In the genomic region with DNA sequence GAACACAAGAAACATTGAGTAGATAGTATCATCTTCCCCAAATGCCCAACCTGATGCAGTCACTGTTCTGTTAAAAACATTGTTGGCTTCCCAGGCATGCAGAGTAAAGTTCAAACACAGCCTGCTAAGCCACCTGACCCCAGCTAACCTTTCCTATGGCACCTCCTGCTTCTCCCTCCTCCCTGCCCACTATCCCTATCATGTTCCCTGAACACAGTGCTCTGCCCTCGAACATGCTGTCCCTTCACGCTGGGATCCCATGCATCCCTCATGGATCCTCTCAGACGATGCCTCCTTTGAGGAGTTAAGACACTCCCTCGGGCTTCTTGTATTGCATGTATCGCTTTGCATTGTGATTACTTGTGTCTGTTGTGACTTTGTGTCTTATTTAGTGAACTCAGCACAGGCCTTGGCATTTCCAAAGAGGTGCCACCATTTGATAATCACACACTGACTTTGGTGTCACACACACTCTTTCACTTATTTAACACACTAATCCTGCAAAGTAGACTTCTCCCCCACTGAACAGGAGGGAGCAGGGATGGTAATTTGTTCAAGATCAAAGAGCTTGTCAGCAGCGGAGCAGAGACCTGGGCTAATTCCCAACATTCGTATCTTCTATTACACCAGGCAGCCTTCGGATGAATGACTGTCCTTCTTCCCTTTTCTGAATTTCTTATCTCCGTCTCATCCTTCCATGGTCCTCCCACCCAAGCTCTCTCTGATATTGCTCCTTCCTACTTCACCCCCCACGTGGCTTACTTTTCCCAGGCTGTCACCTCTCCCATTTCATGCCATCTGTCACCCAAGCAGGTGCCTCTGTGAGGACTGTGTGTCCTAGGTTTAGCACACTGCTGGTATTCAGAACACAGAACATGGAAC, we compare ENCODE assay signal across 21 cellular contexts. TPM values are rescaled to one million over a fixed set of nuclear protein-coding genes. Genes with fewer than 3 reads are reported as not detected.
DNase-seq lines count a peak whose midpoint lies in the region; ATAC-seq and TF ChIP-seq lines count a peak whose summit lies in the region.
"Had no signal": no experiment of that assay in that cellular context is flagged by ENCODE, and none has a peak within 500 bp of the region (broad histone marks: within the 10 kb centered on the region; RNA-seq: fewer than 3 reads in every experiment).

No MANE protein-coding gene starts in this region.

- H3K36me3 ChIP-seq in cardiac muscle cell (peaks cover 4% of the 10 kb centered on the region), SJCRH30 (no peaks in the 10 kb centered on the region)

- H3K27ac ChIP-seq in cardiac muscle cell (peak overlapping the region; percentile 10), SJCRH30 (no peak overlapping the region)
- H3K27ac ChIP-seq: body of pancreas, foreskin keratinocyte, stomach had no signal

- DNase-seq in Calu3 (no peak), OCI-M2 (lab: John Stamatoyannopoulos, UW; ENCODE audit: unreplicated experiment) (peak; percentile 67), cardiac muscle cell (ENCODE audit: low read depth in 1 of 2, low spot score in 1 of 2) (no peak), neural crest cell (ENCODE audit: low read depth, low spot score) (no peak), SJCRH30 (no peak)
- DNase-seq: activated B cell treated with CpG ODN at 0.5 μM for 24 hours; activated CD8-positive, alpha-beta memory T cell treated with anti-CD3 and anti-CD28 coated beads for 24 hours; activated naive CD8-positive, alpha-beta T cell treated with anti-CD3 and anti-CD28 coated beads, Interleukin-2, amount 10 ng/mL, durations not matched to agents 7 days and 5 days; CD4-positive, alpha-beta T cell; cortex of kidney; DMS79 treated with DMSO at 0.1 percent for 48 hours; foreskin keratinocyte; H7; mucosa of descending colon; NCI-H1092 treated with DMSO at 0.1 percent for 48 hours; NCI-H774; stomach had no signal

- H3K4me3 ChIP-seq in cardiac muscle cell (no peak overlapping the region), SJCRH30 (no peak overlapping the region)
- H3K4me3 ChIP-seq: body of pancreas, mucosa of descending colon, stomach had no signal

- H3K4me3 Mint-ChIP-seq in Calu3 (ENCODE audit: low read depth, unreplicated experiment) (no peak overlapping the region), neural crest cell (no peak overlapping the region)
- H3K4me3 Mint-ChIP-seq: activated B cell treated with CpG ODN at 0.5 μM for 24 hours; activated naive CD8-positive, alpha-beta T cell treated with anti-CD3 and anti-CD28 coated beads, Interleukin-2, amount 10 ng/mL, durations not matched to agents 7 days and 5 days; CD4-positive, alpha-beta T cell had no signal

- H3K27me3 ChIP-seq in cardiac muscle cell: no peaks in the 10 kb centered on the region
- H3K27me3 ChIP-seq in SJCRH30: no peaks in the 10 kb centered on the region
- H3K27me3 ChIP-seq: body of pancreas, foreskin keratinocyte, stomach had no signal

- no TSS peak for BruUV-seq in Calu3 (replicated peaks; lab: Mats Ljungman, UMichigan)

- H3K27me3 Mint-ChIP-seq in Calu3 (ENCODE audit: unreplicated experiment) (no peaks in the 10 kb centered on the region), neural crest cell (ENCODE audit: low read depth) (no peaks in the 10 kb centered on the region)
- H3K27me3 Mint-ChIP-seq: activated B cell treated with CpG ODN at 0.5 μM for 24 hours; activated naive CD8-positive, alpha-beta T cell treated with anti-CD3 and anti-CD28 coated beads, Interleukin-2, amount 10 ng/mL, durations not matched to agents 7 days and 5 days; CD4-positive, alpha-beta T cell had no signal

- H3K9me3 Mint-ChIP-seq in Calu3 (ENCODE audit: low read depth, unreplicated experiment): peaks cover 5% of the 10 kb centered on the region
- no peaks in the 10 kb centered on the region for H3K9me3 Mint-ChIP-seq in neural crest cell
- H3K9me3 Mint-ChIP-seq: activated B cell treated with CpG ODN at 0.5 μM for 24 hours; activated naive CD8-positive, alpha-beta T cell treated with anti-CD3 and anti-CD28 coated beads, Interleukin-2, amount 10 ng/mL, durations not matched to agents 7 days and 5 days; CD4-positive, alpha-beta T cell had no signal

- intact Hi-C loops in Calu3 (cut with micrococcal nuclease; ENCODE audit: unreplicated experiment): no loop called here

- peaks cover 24% of the 10 kb centered on the region for H3K4me1 Mint-ChIP-seq in Calu3 (ENCODE audit: low read depth, unreplicated experiment)
- peaks cover 3% of the 10 kb centered on the region for H3K4me1 Mint-ChIP-seq in neural crest cell

- no peak for TF ChIP-seq CTCF in Calu3 (IDR thresholded peaks at IDR 0.05; ENCODE audit: unreplicated experiment)
- no peak for TF ChIP-seq CTCF in cardiac muscle cell (IDR thresholded peaks at IDR 0.05; ENCODE audit: low read depth, low read length)
- TF ChIP-seq CTCF in neural crest cell (conservative IDR thresholded peaks at IDR 0.05): no peak

- H3K9me3 ChIP-seq in cardiac muscle cell (ENCODE audit: low read depth): no peaks in the 10 kb centered on the region
- H3K9me3 ChIP-seq in SJCRH30 (replicated peaks): no peaks in the 10 kb centered on the region
- H3K9me3 ChIP-seq: body of pancreas, mucosa of descending colon, stomach had no signal

- peaks cover 9% of the 10 kb centered on the region for H3K4me1 ChIP-seq in cardiac muscle cell (ENCODE audit: low read depth)
- no peaks in the 10 kb centered on the region for H3K4me1 ChIP-seq in SJCRH30
- H3K4me1 ChIP-seq: foreskin keratinocyte had no signal

- no peak for ATAC-seq in HG02798 (IDR thresholded peaks at IDR 0.05; ENCODE audit: poor library complexity, unreplicated experiment)
- no peak for ATAC-seq in GM18858 (IDR thresholded peaks at IDR 0.05; ENCODE audit: unreplicated experiment)
- no peak for ATAC-seq in HG03108 (IDR thresholded peaks at IDR 0.05; ENCODE audit: unreplicated experiment)
- ATAC-seq: body of pancreas, foreskin keratinocyte, mucosa of descending colon had no signal

- H3K36me3 Mint-ChIP-seq in Calu3 (ENCODE audit: insufficient read depth, unreplicated experiment) (peaks cover 12% of the 10 kb centered on the region), neural crest cell (ENCODE audit: low read depth) (peaks cover 25% of the 10 kb centered on the region)

- peak overlapping the region; percentile 0 for H3K27ac Mint-ChIP-seq in Calu3 (ENCODE audit: unreplicated experiment)
- peak overlapping the region; percentile 53 for H3K27ac Mint-ChIP-seq in neural crest cell (ENCODE audit: unreplicated experiment)
- H3K27ac Mint-ChIP-seq: activated B cell treated with CpG ODN at 0.5 μM for 24 hours; CD4-positive, alpha-beta T cell had no signal

- CTCF ChIA-PET in Calu3 (lab: Charles Lee): no interaction called here

RNA-seq across cellular contexts. Expression of gene SMIM29, which starts 28.3 kb away (rescaled TPM):
- 59.2 and 68.6 TPM in 2 replicates for total RNA-seq in Calu3 (2022)
- total RNA-seq in cardiac muscle cell: 13.1 and 13.4 TPM in 2 replicates
- polyA plus RNA-seq in cardiac muscle cell: 14.7 and 17.7 TPM in 2 replicates
- total RNA-seq in neural crest cell: 13.5 and 13.9 TPM in 2 replicates
- 3.1 and 3.2 TPM in 2 replicates for total RNA-seq in SJCRH30 (2014; rRNA removed; shearing (Covaris generic))

RNA-seq across cellular contexts. Expression of gene HMGA1, which starts 40.4 kb away (rescaled TPM):
- total RNA-seq in Calu3 (2022) (1,138 and 1,378 TPM in 2 replicates), cardiac muscle cell (505 and 639 TPM in 2 replicates), neural crest cell (1,143 and 1,176 TPM in 2 replicates)
- polyA plus RNA-seq in cardiac muscle cell: 341 and 384 TPM in 2 replicates
- 126 and 129 TPM in 2 replicates for total RNA-seq in SJCRH30 (2014; rRNA removed; shearing (Covaris generic))
